ENCODE assay signal across 8 cellular contexts in the genomic region with DNA sequence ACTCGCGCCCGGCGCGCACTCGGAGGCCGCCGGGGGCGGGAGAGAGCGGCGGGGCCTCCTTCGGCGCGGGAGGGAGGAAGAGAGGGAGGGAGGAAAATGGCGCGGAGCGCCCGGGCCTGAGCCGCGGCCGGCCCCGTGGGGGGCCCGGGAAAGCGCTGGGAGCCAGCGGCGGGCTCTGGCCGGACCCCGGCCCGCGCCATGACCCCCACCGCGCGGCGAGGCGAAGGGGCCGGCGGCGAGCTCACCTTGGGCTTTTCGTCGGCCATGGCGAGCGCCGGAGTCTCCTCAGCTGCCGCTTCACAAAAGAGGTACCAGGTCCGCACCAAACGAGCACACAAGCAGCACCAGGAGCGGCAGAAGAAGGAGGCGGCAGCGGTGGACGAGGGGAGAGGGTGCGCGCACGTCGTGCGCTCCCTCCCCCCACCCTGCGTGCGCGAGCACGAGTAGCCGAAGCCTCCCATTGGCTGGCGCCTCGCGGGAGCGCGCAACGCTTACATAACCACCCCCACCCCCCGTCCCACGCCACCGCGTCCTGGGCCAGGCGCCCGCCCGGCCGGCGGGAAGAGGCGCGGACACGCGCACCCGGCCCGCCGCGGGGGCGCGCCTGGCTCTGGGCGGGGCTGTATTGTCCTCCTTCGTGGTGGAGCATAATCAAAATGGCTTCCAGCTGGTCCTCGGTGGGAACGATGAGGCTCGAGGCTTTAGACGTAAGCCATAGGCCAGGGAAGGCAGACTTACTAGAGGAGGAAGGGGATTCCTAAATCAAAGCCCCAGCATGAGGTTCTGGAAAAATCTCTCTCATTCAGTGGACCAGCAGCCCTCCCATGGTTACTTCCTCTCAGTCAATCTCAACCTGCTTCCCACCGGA. TPM values are rescaled to one million over a fixed set of nuclear protein-coding genes. Genes with fewer than 3 reads are reported as not detected.
A peak's percentile ranks its signal among the peaks of the same experiment; 100 is the strongest.
DNase-seq lines count a peak whose midpoint lies in the region; ATAC-seq, FAIRE-seq and TF ChIP-seq lines count a peak whose summit lies in the region.

SUMO2 (minus strand) TSS at position 391 of the 868 bp plus-strand sequence; CDS start at position 266, 125 bp downstream.

- H3K4ac ChIP-seq in H1 (replicated peaks; ENCODE audit: insufficient read length, low read depth, low read length) (no peak within 1 kb of the TSS), mesendoderm (ENCODE audit: low read depth, low read length) (peak within 1 kb of the TSS; percentile 96)

- no peak within 1 kb of the TSS for H2AFZ ChIP-seq in H1 (ENCODE audit: low read length)

- peak within 1 kb of the TSS; percentile 93 for H3K56ac ChIP-seq in H1 (replicated peaks; ENCODE audit: insufficient read length, low read depth, low read length)
- peak within 1 kb of the TSS; percentile 86 for H3K56ac ChIP-seq in mesendoderm (ENCODE audit: low read length)

- no peaks in the 10 kb centered on the region for H3K9me3 ChIP-seq in H1 (ENCODE audit: insufficient read depth in 2 of 2, low read depth in 1 of 2, low read length in 1 of 2)

- H4K5ac ChIP-seq in H1 (ENCODE audit: insufficient read length, low read depth, low read length): peak within 1 kb of the TSS; percentile 84
- no peak within 1 kb of the TSS for H4K5ac ChIP-seq in mesendoderm (ENCODE audit: low read length)

- no peak for FAIRE-seq in H1 (lab: Jason Lieb, UNC)

- 8% methylated on average over 25 of the region's 92 CpGs; no CpG with 5 or more reads in 1 of the 2 experiments for WGBS in H1 (ENCODE audit: extremely low coverage in 1 of 2, insufficient coverage in 1 of 2, insufficient read length in 1 of 2, insufficient replicate concordance in 2 of 2, low coverage in 1 of 2, low lambda C conversion rate in 2 of 2, missing lambda C conversion rate in 1 of 2), 2 experiments
- no CpG with 5 or more reads among the region's 92 CpGs for WGBS in mesendoderm (ENCODE audit: extremely low coverage, insufficient coverage, low lambda C conversion rate)

- H3K23ac ChIP-seq in H1 (ENCODE audit: insufficient read length) (no peak within 1 kb of the TSS), mesendoderm (ENCODE audit: low read length) (no peak within 1 kb of the TSS)

- H2AK5ac ChIP-seq in H1 (ENCODE audit: low read depth, low read length): no peak within 1 kb of the TSS
- H2AK5ac ChIP-seq in mesendoderm (ENCODE audit: low read length): no peak within 1 kb of the TSS

- TF ChIP-seq CTCF in H1 (IDR thresholded peaks at IDR 0.05; ENCODE audit: control extremely low read depth in 1 of 3, insufficient read depth in 1 of 3, low read depth in 1 of 3, low read length in 3 of 3): peak in 1 of 3 experiments; percentile 15; a peak in 1 of 4 replicates

- H2BK5ac ChIP-seq in H1 (ENCODE audit: low read depth, low read length) (peak within 1 kb of the TSS; percentile 92), mesendoderm (ENCODE audit: low read length) (peak within 1 kb of the TSS; percentile 55)

- H2BK15ac ChIP-seq in H1 (ENCODE audit: low read length): peak within 1 kb of the TSS; percentile 83; the same call in 1 of the 2 replicates
- H2BK15ac ChIP-seq in mesendoderm (replicated peaks; ENCODE audit: low read depth): no peak within 1 kb of the TSS

- H3K4me2 ChIP-seq in H1 (ENCODE audit: insufficient read depth in 1 of 2, low read depth in 2 of 2, low read length in 2 of 2) (peak within 1 kb of the TSS; percentile 47 to 73), mesendoderm (ENCODE audit: low read length) (peak within 1 kb of the TSS; percentile 49)

- POLR2A ChIA-PET in H1 (lab: Charles Lee; ENCODE audit: partially characterized antibody): interaction anchor here (0.6 to 3.0 kb wide), 28 partner anchors 9 to 273 kb away, joined by 3 to 16 read pairs (median 4); partner anchors contain the start of genes JPT1, MIF4GD, NT5C and NUP85

- H3K4me1 ChIP-seq in H1 (replicated peaks in 1 of 4; ENCODE audit: control insufficient read depth in 3 of 4, insufficient read depth in 4 of 4, low read length in 3 of 4): peaks cover 0 to 5% (median under 1%) of the 10 kb centered on the region in 4 experiments; a peak in 4 of 7 replicates
- no peaks in the 10 kb centered on the region for H3K4me1 ChIP-seq in mesendoderm (ENCODE audit: control insufficient read depth, low read depth, low read length)

- H3K18ac ChIP-seq in H1 (ENCODE audit: extremely low read depth, low read length): peak within 1 kb of the TSS; percentile 85
- H3K18ac ChIP-seq in mesendoderm (ENCODE audit: low read length): peak within 1 kb of the TSS; percentile 100

- TF ChIP-seq POLR2A in H1 (IDR thresholded peaks at IDR 0.05; ENCODE audit: control extremely low read depth in 1 of 2, low read depth in 2 of 2, low read length in 2 of 2): peak; percentile 44 to 89

- H4K20me1 ChIP-seq in H1 (replicated peaks in 1 of 2; ENCODE audit: control insufficient read depth in 1 of 2, insufficient read depth in 2 of 2, low read length in 2 of 2): peaks cover 7 to 10% of the 10 kb centered on the region in 2 experiments

- peak; percentile 95 for DNase-seq in COR-L47 (lab: John Stamatoyannopoulos, UW)
- peak; percentile 92 for DNase-seq in HT1080 (ENCODE audit: low read depth)
- DNase-seq in NOMO-1 (lab: John Stamatoyannopoulos, UW; ENCODE audit: unreplicated experiment in 2 of 2): peak; percentile 74 to 88
- peak; percentile 91 to 95 (median 94) for DNase-seq in activated CD8-positive, alpha-beta memory T cell treated with anti-CD3 and anti-CD28 coated beads for 48 hours (ENCODE audit: low read depth in 2 of 3, low spot score in 2 of 3)
- peak; percentile 93 for DNase-seq in H1 (ENCODE audit: low read depth in 1 of 2, low spot score in 2 of 2)
- DNase-seq in mesendoderm: peak; percentile 97
- peak; percentile 94 for DNase-seq in stimulated activated CD8-positive, alpha-beta memory T cell treated with anti-CD3 and anti-CD28 coated beads, Interleukin-12 subunit alpha, Interleukin-12 subunit beta, amount 100 ng/mL, for 4 hours (ENCODE audit: low read depth)

- H3K4me3 ChIP-seq in H1 (ENCODE audit: extremely low read depth in 1 of 4, insufficient read depth in 2 of 4, low read depth in 3 of 4, low read length in 4 of 4) (peak within 1 kb of the TSS; percentile 97 to 99 (median 98)), mesendoderm (ENCODE audit: low read length) (peak within 1 kb of the TSS; percentile 90)

- H3K79me2 ChIP-seq in H1 (ENCODE audit: control insufficient read depth in 1 of 2, insufficient read depth in 2 of 2, low read length in 2 of 2): peaks cover 34 to 47% of the 10 kb centered on the region in 2 experiments
- peaks cover 44% of the 10 kb centered on the region for H3K79me2 ChIP-seq in mesendoderm (ENCODE audit: control insufficient read depth, insufficient read depth, low read length)

- H3K9ac ChIP-seq in H1 (replicated peaks in 1 of 4; ENCODE audit: extremely low read depth in 1 of 4, low read depth in 3 of 4, low read length in 3 of 4) (peak within 1 kb of the TSS; percentile 92 to 97 (median 96)), mesendoderm (ENCODE audit: low read length) (peak within 1 kb of the TSS; percentile 98)

- no peak within 1 kb of the TSS for H2BK20ac ChIP-seq in H1 (ENCODE audit: low read length)

- peaks cover 2% of the 10 kb centered on the region; the same call in 1 of the 2 replicates for H3K23me2 ChIP-seq in H1 (ENCODE audit: low read depth, low read length)

- CTCF ChIA-PET in H1 (lab: Charles Lee; ENCODE audit: partially characterized antibody): interaction anchor here (1.2 to 2.2 kb wide), 6 partner anchors 9 to 79 kb away, joined by 3 to 10 read pairs (median 6); no protein-coding TSS in a partner anchor

- no peaks in the 10 kb centered on the region for H3K27me3 ChIP-seq in H1 (replicated peaks in 1 of 4; ENCODE audit: control insufficient read depth in 3 of 4, extremely low read depth in 1 of 4, insufficient read depth in 3 of 4, low read length in 3 of 4)
- H3K27me3 ChIP-seq in mesendoderm (ENCODE audit: insufficient read depth, low read length, poor library complexity): no peaks in the 10 kb centered on the region

- H4K8ac ChIP-seq in H1 (ENCODE audit: extremely low read depth, insufficient read depth, low read length): peak within 1 kb of the TSS; percentile 99
- H4K8ac ChIP-seq in mesendoderm (ENCODE audit: low read depth, low read length): peak within 1 kb of the TSS; percentile 66

- TF ChIP-seq EP300 in H1 (IDR thresholded peaks at IDR 0.05; ENCODE audit: borderline replicate concordance in 1 of 2, low read depth in 2 of 2, low read length in 2 of 2): 0 out of 3 replicates have a peak, but pooled peaks of 1 of the 2 experiments have one; percentile 5

- H3K36me3 ChIP-seq in H1 (ENCODE audit: control insufficient read depth in 2 of 4, insufficient read depth in 4 of 4, low read length in 3 of 4): peaks cover 2 to 31% (median 7%) of the 10 kb centered on the region in 4 experiments; a peak in 6 of 8 replicates
- peaks cover 6% of the 10 kb centered on the region for H3K36me3 ChIP-seq in mesendoderm (ENCODE audit: control insufficient read depth, insufficient read depth, low read length)

- no peak within 1 kb of the TSS for H3K14ac ChIP-seq in H1 (ENCODE audit: insufficient read length)

- H2BK12ac ChIP-seq in H1 (ENCODE audit: low read depth, low read length): peak within 1 kb of the TSS; percentile 60; the same call in 1 of the 2 replicates

- ATAC-seq in GM21360 (IDR thresholded peaks at IDR 0.05; ENCODE audit: unreplicated experiment): peak; percentile 67

- H3K79me1 ChIP-seq in H1 (ENCODE audit: low read depth, low read length) (no peaks in the 10 kb centered on the region; the same call in 1 of the 2 replicates), mesendoderm (ENCODE audit: low read length) (no peaks in the 10 kb centered on the region)

- H2BK120ac ChIP-seq in H1 (replicated peaks; ENCODE audit: low read depth, low read length) (no peak within 1 kb of the TSS), mesendoderm (ENCODE audit: low read depth, low read length) (peak within 1 kb of the TSS; percentile 92)

- TF ChIP-seq RAD21 in H1 (IDR thresholded peaks at IDR 0.05 in 1 of 2, conservative IDR thresholded peaks at IDR 0.05 in 1 of 2; ENCODE audit: low read depth in 2 of 2, low read length in 2 of 2): no peak

- no peak within 1 kb of the TSS for H4K91ac ChIP-seq in H1 (replicated peaks; ENCODE audit: insufficient read length, low read length)

- peak within 1 kb of the TSS; percentile 98 for H3K27ac ChIP-seq in H1 (ENCODE audit: low read depth, low read length)
- peak within 1 kb of the TSS; percentile 100 for H3K27ac ChIP-seq in mesendoderm (ENCODE audit: low read depth, low read length)

RNA-seq across cellular contexts. Expression of gene SUMO2, which starts in this region (rescaled TPM):
- 314 and 319 TPM in 2 replicates for total RNA-seq in HT1080 (2014; rRNA removed; shearing (Covaris generic))
- polyA plus RNA-seq in HT1080 (2015; cell fraction: cytosol; rRNA removed): 133 and 139 TPM in 2 replicates
- polyA plus RNA-seq in HT1080 (2015; cell fraction: nucleus; rRNA removed): 60.2 and 60.6 TPM in 2 replicates
- 779 and 788 TPM in 2 replicates for total RNA-seq in H1 (2021; fragmentation: NEBNext Ultra II Directional; extraction: Animal tissue kit (Norgen Biotek cat#: 25700))
- 91.0 and 184 TPM in 2 replicates for polyA plus RNA-seq in H1 (2011; rRNA removed)
- 162 TPM for polyA plus RNA-seq in H1 (2011; cell fraction: cytosol; rRNA removed)
- polyA plus RNA-seq in H1 (2011; cell fraction: nucleus; rRNA removed): 61.2 TPM
- polyA plus RNA-seq in H1 (2012, experiment 1 of 2): 273 to 655 TPM (median 511 TPM) in 4 replicates
- 97.2 TPM for polyA plus RNA-seq in H1 (2012, experiment 2 of 2)
- polyA plus RNA-seq in H1 (2013, experiment 1 of 2): 253 TPM
- polyA plus RNA-seq in H1 (2013, experiment 2 of 2): 265 TPM
- 88.0 and 91.8 TPM in 2 replicates for polyA minus RNA-seq in H1 (2011; rRNA and poly(A)+ RNA removed)
- polyA minus RNA-seq in H1 (2011; cell fraction: cytosol; rRNA and poly(A)+ RNA removed): 284 TPM
- 41.9 TPM for polyA minus RNA-seq in H1 (2011; cell fraction: nucleus; rRNA and poly(A)+ RNA removed)
- 314 TPM for polyA plus RNA-seq in mesendoderm (2013, experiment 1 of 2)
- 310 TPM for polyA plus RNA-seq in mesendoderm (2013, experiment 2 of 2)

Comparison
In these comparisons a context has a peak if more than half of its experiments do, and no peak if none do; other contexts are left out.
1. Peak in every context shown above with its lines: DNase-seq, ATAC-seq, H3K4me3 ChIP-seq and H3K27ac ChIP-seq.